8 cellular contexts compared by ENCODE assay signal in genomic region chr6:145815875-145816274, GRCh38.
DNase-seq lines count a peak whose midpoint lies in the region; ATAC-seq and TF ChIP-seq lines count a peak whose summit lies in the region.

No MANE protein-coding gene starts in this region.

- peak overlapping the region; percentile 71 for H3K4me3 ChIP-seq in fibroblast of mammary gland (ENCODE audit: control insufficient read depth, low read depth, low read length)
- H3K4me3 ChIP-seq in retinal pigment epithelial cell (ENCODE audit: low read length): peak overlapping the region; percentile 83

- POLR2A ChIA-PET in RWPE1 (lab: Yijun Ruan, JAX; ENCODE audit: low non-redundant PET): interaction anchor here (2.6 kb wide), 1 partner anchor 81 kb away, joined by 17 read pairs; the partner anchor contains the start of gene EPM2A

- TF ChIP-seq CTCF in RWPE1 (conservative IDR thresholded peaks at IDR 0.05; ENCODE audit: low read depth) (no peak), fibroblast of mammary gland (conservative IDR thresholded peaks at IDR 0.05; ENCODE audit: control insufficient read depth, insufficient read depth, low read depth, low read length) (no peak), retinal pigment epithelial cell (conservative IDR thresholded peaks at IDR 0.05; ENCODE audit: low read depth, low read length) (no peak)

- no peak for ATAC-seq in GM21515 (IDR thresholded peaks at IDR 0.05; ENCODE audit: unreplicated experiment)
- no peak for ATAC-seq in GM18519 (IDR thresholded peaks at IDR 0.05; ENCODE audit: low FRiP score, unreplicated experiment)

- H3K27ac ChIP-seq in RWPE1: peak overlapping the region; percentile 92

- DNase-seq in NCI-H1417 (lab: John Stamatoyannopoulos, UW): peak in 2 of 3 experiments; percentile 17 to 65
- DNase-seq in NCI-H1417 treated with DMSO at 0.1 percent for 48 hours (lab: John Stamatoyannopoulos, UW): no peak
- no peak for DNase-seq in RWPE1 (ENCODE audit: low spot score)
- DNase-seq in fibroblast of mammary gland (ENCODE audit: low read depth): peak; percentile 35
- no peak for DNase-seq in retinal pigment epithelial cell (ENCODE audit: low read depth)
- no peak for DNase-seq in GOT3 (lab: John Stamatoyannopoulos, UW)

- CTCF ChIA-PET in RWPE1 (lab: Yijun Ruan, JAX): interaction anchor here (0.6 to 1.1 kb wide), 2 partner anchors 10 to 55 kb away, joined by 3 to 5 read pairs; no protein-coding TSS in a partner anchor

Comparison
In these comparisons a context has a peak if more than half of its experiments do, and no peak if none do; other contexts are left out.
1. DNase-seq: peak in NCI-H1417 (2 of 3) and fibroblast of mammary gland (single experiment); none in NCI-H1417 treated with DMSO at 0.1 percent for 48 hours (single experiment), RWPE1 (single experiment), retinal pigment epithelial cell (single experiment) and GOT3 (single experiment).